In genomic region chr3:130528120-130528519, GRCh38 we compare ENCODE assay signal across 7 cellular contexts. TPM values are rescaled to one million over a fixed set of nuclear protein-coding genes. Genes with fewer than 3 reads are reported as not detected.
"Had no signal": no experiment of that assay in that cellular context is flagged by ENCODE, and none has a peak within 500 bp of the region (broad histone marks: within the 10 kb centered on the region; RNA-seq: fewer than 3 reads in every experiment).

No MANE protein-coding gene starts in this region.

- H3K4me3 ChIP-seq: GM23338 had no signal

- H3K9me3 Mint-ChIP-seq: GM23338, H9 had no signal

- DNase-seq: H9, HCEC 1CT had no signal

- ATAC-seq: GM23338, HepG2 had no signal

- H3K27ac ChIP-seq: HL-60 had no signal

- H3K4me3 Mint-ChIP-seq: GM23338, H9, IgD-negative memory B cell had no signal

- H3K27ac Mint-ChIP-seq: GM23338, IgD-negative memory B cell had no signal

RNA-seq across cellular contexts. Expression of gene COL6A6, which starts 11.1 kb away (rescaled TPM):
- total RNA-seq: HepG2, HT1080 had no signal
